In the genomic region with DNA sequence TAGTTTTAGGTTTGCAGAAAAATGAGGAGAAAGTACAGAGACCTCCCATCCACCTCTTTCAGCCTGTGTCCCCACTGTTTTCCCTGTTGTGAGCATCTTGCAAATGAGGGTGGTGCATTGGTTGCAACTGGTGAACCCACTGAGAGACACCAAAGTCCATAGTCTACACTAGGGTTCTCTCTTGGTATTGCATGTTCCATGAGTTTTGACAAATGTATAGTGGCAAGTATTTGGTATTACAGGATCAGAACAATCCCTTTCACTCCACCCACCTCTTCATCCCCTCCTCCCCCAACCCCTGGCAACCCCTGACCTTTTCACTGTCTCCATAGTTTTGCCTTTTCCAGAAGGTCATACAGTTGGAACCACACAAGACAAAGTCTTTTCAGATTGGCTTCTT, we compare ENCODE assay signal across 23 cellular contexts. TPM values are rescaled to one million over a fixed set of nuclear protein-coding genes. Genes with fewer than 3 reads are reported as not detected.
A peak's percentile ranks its signal among the peaks of the same experiment; 100 is the strongest.
DNase-seq lines count a peak whose midpoint lies in the region; ATAC-seq, FAIRE-seq and TF ChIP-seq lines count a peak whose summit lies in the region.
"Had no signal": no experiment of that assay in that cellular context is flagged by ENCODE, and none has a peak within 500 bp of the region (broad histone marks: within the 10 kb centered on the region; RNA-seq: fewer than 3 reads in every experiment).

No MANE protein-coding gene starts in this region.

- no peak overlapping the region for H3K4me3 Mint-ChIP-seq in activated naive CD8-positive, alpha-beta T cell treated with anti-CD3 and anti-CD28 coated beads, Interleukin-2, amount 50 U/mL, for 24 hours
- no peak overlapping the region for H3K4me3 Mint-ChIP-seq in WTC11
- H3K4me3 Mint-ChIP-seq: GM23338 had no signal

- DNase-seq in SIG-M5 treated with dmso at 0.1 percent for 504 hours (lab: John Stamatoyannopoulos, UW; ENCODE audit: unreplicated experiment) (peak; percentile 26), SIG-M5 (lab: John Stamatoyannopoulos, UW) (no peak), D341Med (ENCODE audit: low spot score) (peak; percentile 12), trophoblast cell (no peak), GM12891 (ENCODE audit: insufficient read length, low spot score) (no peak), WTC11 (ENCODE audit: low spot score) (no peak)
- no peak for DNase-seq in activated naive CD8-positive, alpha-beta T cell treated with anti-CD3 and anti-CD28 coated beads, Interleukin-2, amount 50 U/mL, for 24 hours
- DNase-seq: BE2C, DMS 273 treated with DMSO at 0.1 percent for 48 hours, GF-D8, KBM-7, NCI-H1048, NCI-H1436 treated with DMSO at 0.1 percent for 48 hours, NCI-H2029 treated with DMSO at 0.1 percent for 48 hours, NCI-H2171 treated with DMSO at 0.1 percent for 48 hours, NCI-H774 had no signal

- H4K12ac ChIP-seq in trophoblast cell (ENCODE audit: low read depth, low read length) = no peak overlapping the region

- no peak overlapping the region for H2BK120ac ChIP-seq in trophoblast cell (ENCODE audit: insufficient read depth, low read length, poor library complexity)

- H3K27me3 Mint-ChIP-seq in activated naive CD8-positive, alpha-beta T cell treated with anti-CD3 and anti-CD28 coated beads, Interleukin-2, amount 50 U/mL, for 24 hours = no peaks in the 10 kb centered on the region
- peaks cover 2% of the 10 kb centered on the region; the same call in 1 of the 2 replicates for H3K27me3 Mint-ChIP-seq in WTC11 (ENCODE audit: low read depth)

- peak overlapping the region; percentile 54 for H3K27ac Mint-ChIP-seq in activated naive CD8-positive, alpha-beta T cell treated with anti-CD3 and anti-CD28 coated beads, Interleukin-2, amount 50 U/mL, for 24 hours
- no peak overlapping the region for H3K27ac Mint-ChIP-seq in WTC11
- H3K27ac Mint-ChIP-seq: GM23338 had no signal

- H3K27ac ChIP-seq in trophoblast cell (ENCODE audit: low read depth, low read length) = no peak overlapping the region
- H3K27ac ChIP-seq: 22Rv1, RWPE1, SJSA1 had no signal

- H3K27me3 ChIP-seq in trophoblast cell (ENCODE audit: insufficient read depth, low read length) = no peaks in the 10 kb centered on the region
- H3K27me3 ChIP-seq: BE2C, SJSA1 had no signal

- no peak overlapping the region for H3K23ac ChIP-seq in trophoblast cell (ENCODE audit: low read length)

- no peak for FAIRE-seq in GM12891 (lab: Jason Lieb, UNC)
- FAIRE-seq: GM12892 had no signal

- no peaks in the 10 kb centered on the region for H3K9me3 Mint-ChIP-seq in activated naive CD8-positive, alpha-beta T cell treated with anti-CD3 and anti-CD28 coated beads, Interleukin-2, amount 50 U/mL, for 24 hours
- peaks cover 8% of the 10 kb centered on the region for H3K9me3 Mint-ChIP-seq in WTC11
- H3K9me3 Mint-ChIP-seq: GM23338 had no signal

- no peak overlapping the region for H4K91ac ChIP-seq in trophoblast cell (ENCODE audit: low read depth, low read length)

- no peak overlapping the region for H3K14ac ChIP-seq in trophoblast cell (ENCODE audit: low read length)

- TF ChIP-seq POLR2A in GM12891 (IDR thresholded peaks at IDR 0.05; ENCODE audit: low read depth, low read length) = no peak

- H3K18ac ChIP-seq in trophoblast cell (ENCODE audit: low read length) = no peak overlapping the region

- H3K4me2 ChIP-seq in trophoblast cell (ENCODE audit: low read length) = no peak overlapping the region
- H3K4me2 ChIP-seq: GM23338 had no signal

- peaks cover 24% of the 10 kb centered on the region for H3K36me3 Mint-ChIP-seq in activated naive CD8-positive, alpha-beta T cell treated with anti-CD3 and anti-CD28 coated beads, Interleukin-2, amount 50 U/mL, for 24 hours (ENCODE audit: low read depth)
- H3K36me3 Mint-ChIP-seq in WTC11 = no peaks in the 10 kb centered on the region

- ATAC-seq in activated naive CD8-positive, alpha-beta T cell treated with anti-CD3 and anti-CD28 coated beads, Interleukin-2, amount 50 U/mL, for 24 hours = no peak
- ATAC-seq in WTC11 = no peak
- no peak for ATAC-seq in HG02571 (IDR thresholded peaks at IDR 0.05; ENCODE audit: unreplicated experiment)
- ATAC-seq: GM23338 had no signal

- peak overlapping the region; percentile 29 for H3K4me3 ChIP-seq in trophoblast cell (ENCODE audit: low read depth, low read length)
- H3K4me3 ChIP-seq: GM23338, SJSA1 had no signal

- no peaks in the 10 kb centered on the region for H3K4me1 ChIP-seq in trophoblast cell (ENCODE audit: control insufficient read depth in 1 of 2, insufficient read depth in 2 of 2, low read length in 2 of 2)
- H3K4me1 ChIP-seq: BE2C, SJSA1 had no signal

- POLR2A ChIA-PET in WTC11 (lab: Charles Lee) = no interaction called here

- CTCF ChIA-PET in WTC11 (lab: Charles Lee) = no interaction called here

- no peak overlapping the region for H3K4ac ChIP-seq in trophoblast cell (ENCODE audit: low read depth, low read length)

- no peaks in the 10 kb centered on the region for H3K79me2 ChIP-seq in trophoblast cell (ENCODE audit: control insufficient read depth, insufficient read depth, low read length, poor library complexity)

- no peak overlapping the region for H2BK5ac ChIP-seq in trophoblast cell (ENCODE audit: low read depth, low read length, poor library complexity)

- no peak for TF ChIP-seq CTCF in WTC11 (IDR thresholded peaks at IDR 0.05)

- H3K9ac ChIP-seq in trophoblast cell (ENCODE audit: low read length) = no peak overlapping the region

- H4K8ac ChIP-seq in trophoblast cell (ENCODE audit: low read depth, low read length) = no peak overlapping the region

- H2BK12ac ChIP-seq in trophoblast cell (ENCODE audit: low read length) = no peak overlapping the region

- H2AFZ ChIP-seq in trophoblast cell (ENCODE audit: insufficient read depth, low read length, poor library complexity) = no peak overlapping the region
- H2AFZ ChIP-seq: GM23338 had no signal

- H3K9me3 ChIP-seq in trophoblast cell (ENCODE audit: insufficient read depth, low read depth, low read length) = peaks cover 3% of the 10 kb centered on the region
- H3K9me3 ChIP-seq: BE2C, SJSA1 had no signal

- no peak overlapping the region for H2AK5ac ChIP-seq in trophoblast cell (ENCODE audit: low read length)

- H3K4me1 Mint-ChIP-seq in activated naive CD8-positive, alpha-beta T cell treated with anti-CD3 and anti-CD28 coated beads, Interleukin-2, amount 50 U/mL, for 24 hours = peaks cover 63% of the 10 kb centered on the region
- H3K4me1 Mint-ChIP-seq in WTC11 = no peaks in the 10 kb centered on the region

- H3K36me3 ChIP-seq in trophoblast cell (ENCODE audit: control insufficient read depth in 1 of 2, insufficient read depth in 2 of 2, low read length in 2 of 2) = no peaks in the 10 kb centered on the region
- H3K36me3 ChIP-seq: BE2C, SJSA1 had no signal

- no peaks in the 10 kb centered on the region for H3K79me1 ChIP-seq in trophoblast cell (ENCODE audit: low read length)

TF ChIP-seq in GM12891, 5 proteins besides CTCF, POLR2A, EP300 and RAD21:
- TF ChIP-seq POU2F2 (IDR thresholded peaks at IDR 0.05; ENCODE audit: low read depth, low read length) = no peak
- no peak for TF ChIP-seq POLR2AphosphoS5 (IDR thresholded peaks at IDR 0.05; ENCODE audit: low read depth, low read length)
- no peak for TF ChIP-seq TAF1 (IDR thresholded peaks at IDR 0.05; ENCODE audit: low read depth, low read length)
- TF ChIP-seq PAX5 (IDR thresholded peaks at IDR 0.05; ENCODE audit: insufficient read depth, low read length, severe bottlenecking) = no peak
- no peak for TF ChIP-seq SPI1 (IDR thresholded peaks at IDR 0.05; ENCODE audit: low read depth, low read length)
TF ChIP-seq in GM12891: peak in this region for 0.

TF ChIP-seq in WTC11, 78 proteins besides CTCF, POLR2A, EP300 and RAD21:
- TF ChIP-seq PRRX2 (CRISPR knock-in tag; IDR thresholded peaks at IDR 0.05) (no peak), RORB (CRISPR knock-in tag; IDR thresholded peaks at IDR 0.05) (no peak), JUN (CRISPR knock-in tag; IDR thresholded peaks at IDR 0.05) (no peak)

RNA-seq across cellular contexts. Expression of a gene that starts 20.1 kb away (rescaled TPM):
- polyA plus RNA-seq in trophoblast cell (2013) = not detected in 2 replicates
- polyA plus RNA-seq in GM12891 (2012; ENCODE audit: low read depth, missing spikeins) = 0.17 TPM
- total RNA-seq in WTC11 (2021) = 0.02 to 0.04 TPM in 2 of 3 replicates, not detected in the other
- total RNA-seq: Daoy, GM23338, SJSA1 had no signal
- polyA plus RNA-seq: GM23338 had no signal

Comparison
In these comparisons a context has a peak if more than half of its experiments do, and no peak if none do; other contexts are left out.
1. DNase-seq: peak in SIG-M5 treated with dmso at 0.1 percent for 504 hours (single experiment) and D341Med (single experiment); none in SIG-M5 (single experiment), activated naive CD8-positive, alpha-beta T cell treated with anti-CD3 and anti-CD28 coated beads, Interleukin-2, amount 50 U/mL, for 24 hours (single experiment), trophoblast cell (0 of 2), GM12891 (single experiment) and WTC11 (single experiment).